ENCODE assay signal across 2 cellular contexts in genomic region chr20:50872562-50873288, GRCh38.
TF ChIP-seq lines count a peak whose summit lies in the region.

No MANE protein-coding gene starts in this region.

TF ChIP-seq in HepG2, 621 proteins besides CTCF, POLR2A, EP300 and RAD21:
- TF ChIP-seq HOXA5 (CRISPR knock-in tag; IDR thresholded peaks at IDR 0.05) = no peak
- TF ChIP-seq ZNF501 (CRISPR knock-in tag; IDR thresholded peaks at IDR 0.05) = peak; percentile 3; the same call in 1 of the 2 replicates
TF ChIP-seq in HepG2: peak in this region for 1.

TF ChIP-seq in H1, 55 proteins besides CTCF, POLR2A, EP300 and RAD21:
- TF ChIP-seq GTF2F1 (IDR thresholded peaks at IDR 0.05; ENCODE audit: borderline replicate concordance, low read depth, low read length) = no peak
- no peak for TF ChIP-seq TAF1 (IDR thresholded peaks at IDR 0.05; ENCODE audit: low read depth, low read length)
